28 cellular contexts compared by ENCODE assay signal in the genomic region with DNA sequence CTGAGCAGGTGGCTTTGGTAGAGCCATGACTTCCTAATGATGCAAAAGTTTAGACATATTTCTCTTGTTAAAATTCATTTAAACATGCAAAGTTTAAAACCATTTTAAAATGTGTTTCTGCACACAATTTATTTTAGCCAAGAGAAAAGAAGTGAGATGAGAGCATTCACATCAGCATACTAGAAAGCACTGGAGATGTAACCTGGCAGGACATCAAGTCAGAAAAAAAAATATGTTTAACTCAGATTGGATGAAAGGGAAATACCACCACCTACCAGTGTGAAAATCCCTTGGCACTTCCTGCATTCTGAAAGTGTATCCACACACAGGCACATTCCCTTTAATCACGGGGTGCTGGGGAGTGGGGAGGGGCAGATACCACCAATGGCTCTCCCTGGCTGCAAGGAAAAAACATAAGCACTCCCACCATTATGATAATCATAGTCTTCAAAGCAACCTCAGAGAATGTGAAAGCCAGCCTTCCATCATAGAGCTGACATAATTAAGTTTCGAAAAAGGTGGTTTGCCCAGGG. TPM values are rescaled to one million over a fixed set of nuclear protein-coding genes. Genes with fewer than 3 reads are reported as not detected.
"Had no signal": no experiment of that assay in that cellular context is flagged by ENCODE, and none has a peak within 500 bp of the region (broad histone marks: within the 10 kb centered on the region; RNA-seq: fewer than 3 reads in every experiment).

No MANE protein-coding gene starts in this region.

- DNase-seq: hypothalamus; immature natural killer cell; islet precursor cell; left cardiac atrium; lower lobe of right lung; mammary epithelial cell; mesenchymal stem cell; naive B cell; natural killer cell; nephron progenitor cell; psoas muscle; right lobe of liver; stimulated activated CD4-positive, alpha-beta T cell treated with anti-CD3 and anti-CD28 coated beads, Interleukin-1b, Interleukin-23, amount 100 ng/mL, for 48 hours; stimulated activated CD4-positive, alpha-beta T cell treated with anti-CD3 and anti-CD28 coated beads, Interleukin-2, amount 100 ng/mL, for 48 hours; stimulated activated CD4-positive, alpha-beta T cell treated with anti-CD3 and anti-CD28 coated beads, Interleukin-4, amount 100 ng/mL, for 4 hours; stimulated activated CD8-positive, alpha-beta memory T cell treated with anti-CD3 and anti-CD28 coated beads, Interleukin-4, amount 100 ng/mL, for 48 hours; stimulated activated naive CD4-positive, alpha-beta T cell treated with Interleukin-2 at 50 U/mL for 16 hours; stimulated activated naive CD8-positive, alpha-beta T cell treated with anti-CD3 and anti-CD28 coated beads, Interleukin-15, amount 100 ng/mL, for 72 hours; substantia nigra; testis; thyroid gland; transverse colon; upper lobe of left lung had no signal

- ATAC-seq: left lobe of liver; lower lobe of right lung; natural killer cell; psoas muscle; right lobe of liver; stimulated activated memory B cell treated with anti-CD40 and anti-IgM and Interleukin-4, amounts not matched to agents 10 μg/mL and 1 μg/mL and 100 μg/mL, for 72 hours; stimulated activated naive CD8-positive, alpha-beta T cell treated with anti-CD3 and anti-CD28 coated beads, Interleukin-15, amount 100 ng/mL, for 72 hours had no signal

- H3K27me3 ChIP-seq: right lobe of liver, testis, thyroid gland, transverse colon, upper lobe of left lung, vagina had no signal

- H3K4me1 Mint-ChIP-seq: immature natural killer cell; naive B cell; natural killer cell; stimulated activated memory B cell treated with anti-CD40 and anti-IgM and Interleukin-4, amounts not matched to agents 10 μg/mL and 1 μg/mL and 100 μg/mL, for 72 hours; stimulated activated naive CD8-positive, alpha-beta T cell treated with anti-CD3 and anti-CD28 coated beads, Interleukin-15, amount 100 ng/mL, for 72 hours had no signal

- H3K4me3 Mint-ChIP-seq: immature natural killer cell; naive B cell; natural killer cell; nephron progenitor cell; stimulated activated memory B cell treated with anti-CD40 and anti-IgM and Interleukin-4, amounts not matched to agents 10 μg/mL and 1 μg/mL and 100 μg/mL, for 72 hours; stimulated activated naive CD8-positive, alpha-beta T cell treated with anti-CD3 and anti-CD28 coated beads, Interleukin-15, amount 100 ng/mL, for 72 hours had no signal

- H3K36me3 Mint-ChIP-seq: immature natural killer cell; naive B cell; natural killer cell; stimulated activated memory B cell treated with anti-CD40 and anti-IgM and Interleukin-4, amounts not matched to agents 10 μg/mL and 1 μg/mL and 100 μg/mL, for 72 hours had no signal

- H3K27ac ChIP-seq: lower lobe of right lung, parathyroid adenoma, psoas muscle, right lobe of liver, testis, thyroid gland, transverse colon, upper lobe of left lung, vagina had no signal

- H3K9me3 ChIP-seq: lower lobe of right lung, psoas muscle, right lobe of liver, testis, thyroid gland, transverse colon, upper lobe of left lung, vagina had no signal

- H3K27ac Mint-ChIP-seq: immature natural killer cell; naive B cell; natural killer cell; nephron progenitor cell; stimulated activated memory B cell treated with anti-CD40 and anti-IgM and Interleukin-4, amounts not matched to agents 10 μg/mL and 1 μg/mL and 100 μg/mL, for 72 hours; stimulated activated naive CD8-positive, alpha-beta T cell treated with anti-CD3 and anti-CD28 coated beads, Interleukin-15, amount 100 ng/mL, for 72 hours had no signal

- H3K9me3 Mint-ChIP-seq: natural killer cell had no signal

RNA-seq across cellular contexts. Expression of a gene that starts 25.0 kb away (rescaled TPM):
- total RNA-seq: liver, natural killer cell had no signal
